ENCODE assay signal across 21 cellular contexts in genomic region chr19:33191501-33191900, GRCh38. TPM values are rescaled to one million over a fixed set of nuclear protein-coding genes. Genes with fewer than 3 reads are reported as not detected.
DNase-seq lines count a peak whose midpoint lies in the region; ATAC-seq and TF ChIP-seq lines count a peak whose summit lies in the region.
"Had no signal": no experiment of that assay in that cellular context is flagged by ENCODE, and none has a peak within 500 bp of the region (broad histone marks: within the 10 kb centered on the region; RNA-seq: fewer than 3 reads in every experiment).

No MANE protein-coding gene starts in this region.

- no peak for ATAC-seq in upper lobe of left lung (ENCODE audit: low FRiP score in 2 of 2)
- ATAC-seq: A549 had no signal

- H3K4me1 ChIP-seq in HEK293 (ENCODE audit: control insufficient read depth, insufficient read depth, low read length) (peaks cover 15% of the 10 kb centered on the region), upper lobe of left lung (peaks cover 8 to 22% (median 11%) of the 10 kb centered on the region in 4 donors)
- H3K4me1 ChIP-seq: BE2C had no signal

- H3K27ac ChIP-seq in HEK293 (ENCODE audit: extremely low read depth, low read depth, low read length), result no peak overlapping the region
- no peak overlapping the region for H3K27ac ChIP-seq in upper lobe of left lung
- H3K27ac ChIP-seq: A549 had no signal

- H3K27ac Mint-ChIP-seq in neural crest cell (ENCODE audit: unreplicated experiment) (no peak overlapping the region), type B pancreatic cell (no peak overlapping the region)
- H3K27ac Mint-ChIP-seq in T-helper 2 cell treated with Interferon-gamma antibody and Interleukin-4, amounts not matched to agents 5 μg/mL and 100 μg/mL, for 36 hours, result no peak overlapping the region
- H3K27ac Mint-ChIP-seq: CD4-positive, CD25-positive, alpha-beta regulatory T cell; H9 had no signal

- H3K27me3 Mint-ChIP-seq in neural crest cell (ENCODE audit: low read depth) (peaks cover 2% of the 10 kb centered on the region), type B pancreatic cell (peaks cover 28% of the 10 kb centered on the region)
- peaks cover 46% of the 10 kb centered on the region for H3K27me3 Mint-ChIP-seq in T-helper 2 cell treated with Interferon-gamma antibody and Interleukin-4, amounts not matched to agents 5 μg/mL and 100 μg/mL, for 36 hours (ENCODE audit: low read depth)

- no peaks in the 10 kb centered on the region for H3K27me3 ChIP-seq in upper lobe of left lung
- H3K27me3 ChIP-seq: BE2C had no signal

- H3K36me3 Mint-ChIP-seq in neural crest cell (ENCODE audit: low read depth) (no peaks in the 10 kb centered on the region), type B pancreatic cell (no peaks in the 10 kb centered on the region)
- H3K36me3 Mint-ChIP-seq in T-helper 2 cell treated with Interferon-gamma antibody and Interleukin-4, amounts not matched to agents 5 μg/mL and 100 μg/mL, for 36 hours (ENCODE audit: low read depth), result no peaks in the 10 kb centered on the region
- H3K36me3 Mint-ChIP-seq: CD4-positive, CD25-positive, alpha-beta regulatory T cell had no signal

- TF ChIP-seq POLR2A in upper lobe of left lung (IDR thresholded peaks at IDR 0.05), result no peak

- H3K36me3 ChIP-seq in HEK293 (ENCODE audit: control insufficient read depth in 2 of 2, insufficient read depth in 1 of 2, low read length in 2 of 2) (peaks cover 1 to 6% of the 10 kb centered on the region in 2 experiments), upper lobe of left lung (no peaks in the 10 kb centered on the region)

- TF ChIP-seq CTCF in HEK293 (tag by site-specific recombination; IDR thresholded peaks at IDR 0.05), result no peak
- TF ChIP-seq CTCF in neural crest cell (conservative IDR thresholded peaks at IDR 0.05), result no peak
- TF ChIP-seq CTCF in type B pancreatic cell (conservative IDR thresholded peaks at IDR 0.05), result no peak
- TF ChIP-seq CTCF in upper lobe of left lung (IDR thresholded peaks at IDR 0.05), result no peak

- DNase-seq in D341Med (ENCODE audit: low spot score) (peak; percentile 4), neural crest cell (ENCODE audit: low read depth, low spot score) (no peak), type B pancreatic cell (ENCODE audit: extremely low spot score, unreplicated experiment) (no peak), upper lobe of left lung (no peak)
- no peak for DNase-seq in T-helper 2 cell treated with Interferon-gamma antibody and Interleukin-4, amounts not matched to agents 5 μg/mL and 100 μg/mL, for 36 hours (ENCODE audit: low spot score)
- DNase-seq in stimulated activated CD4-positive, alpha-beta T cell treated with anti-CD3 and anti-CD28 coated beads, Interleukin-4, amount 100 ng/mL, for 4 hours, result no peak
- DNase-seq: BE2C; CD4-positive, CD25-positive, alpha-beta regulatory T cell; DMS79; H9; KG1; NCI-H1105; NCI-H1694; NCI-H2081 treated with DMSO at 0.1 percent for 48 hours; NCI-H2171 treated with DMSO at 0.1 percent for 48 hours; NCI-H446; OCI-M1 had no signal

- H3K9me3 ChIP-seq in HEK293 (ENCODE audit: control insufficient read depth, insufficient read depth, low read depth, low read length) (no peaks in the 10 kb centered on the region; the same call in 1 of the 2 replicates), upper lobe of left lung (no peaks in the 10 kb centered on the region)
- H3K9me3 ChIP-seq: A549, BE2C had no signal

- H3K4me3 ChIP-seq in HEK293 (ENCODE audit: low read depth, low read length) (no peak overlapping the region), upper lobe of left lung (no peak overlapping the region)
- H3K4me3 ChIP-seq: A549 had no signal

- H3K9me3 Mint-ChIP-seq in neural crest cell (no peaks in the 10 kb centered on the region), type B pancreatic cell (no peaks in the 10 kb centered on the region)
- no peaks in the 10 kb centered on the region for H3K9me3 Mint-ChIP-seq in T-helper 2 cell treated with Interferon-gamma antibody and Interleukin-4, amounts not matched to agents 5 μg/mL and 100 μg/mL, for 36 hours

- H3K4me3 Mint-ChIP-seq in neural crest cell (peak overlapping the region; percentile 85), type B pancreatic cell (peak overlapping the region; percentile 9)
- H3K4me3 Mint-ChIP-seq in T-helper 2 cell treated with Interferon-gamma antibody and Interleukin-4, amounts not matched to agents 5 μg/mL and 100 μg/mL, for 36 hours, result no peak overlapping the region
- H3K4me3 Mint-ChIP-seq: H9 had no signal

- TF ChIP-seq EP300 in upper lobe of left lung (IDR thresholded peaks at IDR 0.05), result no peak

- 79 to 90% methylated on average over 4 to 6 of the region's 6 CpGs for WGBS in upper lobe of left lung, 2 donors

- CTCF ChIA-PET in HEK293 (lab: Yijun Ruan, JAX), result interaction anchor here (0.5 to 12.3 kb wide), 9 partner anchors 7 to 703 kb away, joined by 3 to 154 read pairs (median 5); no protein-coding TSS in a partner anchor

- POLR2A ChIA-PET in HEK293 (lab: Yijun Ruan, JAX), result interaction anchor here (0.8 to 0.9 kb wide), 2 partner anchors 14 to 15 kb away, joined by 4 read pairs; no protein-coding TSS in a partner anchor

- H3K4me1 Mint-ChIP-seq in neural crest cell, result peaks cover under 1% of the 10 kb centered on the region
- H3K4me1 Mint-ChIP-seq in type B pancreatic cell (ENCODE audit: unreplicated experiment), result no peaks in the 10 kb centered on the region
- H3K4me1 Mint-ChIP-seq in T-helper 2 cell treated with Interferon-gamma antibody and Interleukin-4, amounts not matched to agents 5 μg/mL and 100 μg/mL, for 36 hours (ENCODE audit: low read depth), result peaks cover under 1% of the 10 kb centered on the region

TF ChIP-seq in HEK293, 187 proteins besides CTCF, POLR2A, EP300 and RAD21 (continues in another document):
- TF ChIP-seq PRDM1 (tag by site-specific recombination; IDR thresholded peaks at IDR 0.05) (no peak), SETDB1 (IDR thresholded peaks at IDR 0.05; ENCODE audit: insufficient read length, low read length) (no peak), ZNF785 (tag by site-specific recombination; IDR thresholded peaks at IDR 0.05) (no peak), HOXD13 (CRISPR knock-in tag; IDR thresholded peaks at IDR 0.05; ENCODE audit: borderline replicate concordance) (no peak), YY2 (tag by site-specific recombination; IDR thresholded peaks at IDR 0.05) (no peak), PATZ1 (tag by site-specific recombination; IDR thresholded peaks at IDR 0.05) (no peak), ZBTB21 (tag by site-specific recombination; IDR thresholded peaks at IDR 0.05) (no peak), ELK4 (IDR thresholded peaks at IDR 0.05; ENCODE audit: borderline replicate concordance, low read depth, low read length) (no peak), ZNF426 (tag by site-specific recombination; IDR thresholded peaks at IDR 0.05) (no peak), ZBTB20 (tag by site-specific recombination; IDR thresholded peaks at IDR 0.05) (no peak), ZBTB44 (tag by site-specific recombination; IDR thresholded peaks at IDR 0.05) (no peak), KLF10 (tag by site-specific recombination; IDR thresholded peaks at IDR 0.05) (no peak), ZNF2 (tag by site-specific recombination; IDR thresholded peaks at IDR 0.05) (no peak), ZNF596 (tag by site-specific recombination; IDR thresholded peaks at IDR 0.05) (no peak)

RNA-seq across cellular contexts. Expression of gene LRP3, which starts 2.6 kb away (rescaled TPM):
- 79.6 and 85.6 TPM in 2 replicates for total RNA-seq in neural crest cell
- 24.2 and 49.6 TPM in 2 replicates for total RNA-seq in type B pancreatic cell (ENCODE audit: low replicate concordance)
- total RNA-seq in upper lobe of left lung, result 10 to 100 TPM in 4 of 6 donors, 1 to 10 TPM in 2; 8.2 to 29.7 (median 19.0) TPM
- total RNA-seq: CD4-positive, CD25-positive, alpha-beta regulatory T cell had no signal

RNA-seq across cellular contexts. Expression of gene SLC7A10, which starts 34.1 kb away (rescaled TPM):
- total RNA-seq in neural crest cell (0.96 and 1.4 TPM in 2 replicates), type B pancreatic cell (ENCODE audit: low replicate concordance) (0.68 TPM in 1 of 2 replicates, not detected in the other), upper lobe of left lung (1 to 10 TPM in 1 of 6 donors, under 1 TPM in 3, not detected in 2; 0.29 to 2.1 (median 0.47) TPM)
- total RNA-seq: CD4-positive, CD25-positive, alpha-beta regulatory T cell; HT1080; SK-MEL-5 had no signal

RNA-seq across cellular contexts. Expression of gene WDR88, which starts 59.6 kb away (rescaled TPM):
- total RNA-seq in neural crest cell (not detected in 2 replicates), type B pancreatic cell (ENCODE audit: low replicate concordance) (0.45 TPM in 1 of 2 replicates, not detected in the other), upper lobe of left lung (under 1 TPM in 1 of 6 donors, not detected in 5; 0.34 TPM)
- total RNA-seq: CD4-positive, CD25-positive, alpha-beta regulatory T cell; H9; HT1080; SK-MEL-5 had no signal
